In genomic region chr10:30542001-30542861, GRCh38 we compare ENCODE assay signal across 13 cellular contexts.
DNase-seq lines count a peak whose midpoint lies in the region; ATAC-seq and TF ChIP-seq lines count a peak whose summit lies in the region.
"Had no signal": no experiment of that assay in that cellular context is flagged by ENCODE, and none has a peak within 500 bp of the region (broad histone marks: within the 10 kb centered on the region; RNA-seq: fewer than 3 reads in every experiment).

No MANE protein-coding gene starts in this region.

- CTCF ChIA-PET in CD4-positive, alpha-beta T cell (lab: Charles Lee) = interaction anchor here (0.6 kb wide), 1 partner anchor 161 kb away, joined by 3 read pairs; no protein-coding TSS in a partner anchor
- CTCF ChIA-PET in WTC11 (lab: Charles Lee) (interaction anchor here (0.6 to 2.1 kb wide), 5 partner anchors 11 to 183 kb away, joined by 3 to 6 read pairs (median 5); no protein-coding TSS in a partner anchor), RWPE1 (lab: Yijun Ruan, JAX) (interaction anchor here (0.5 kb wide), 1 partner anchor 1150 kb away, joined by 4 read pairs; no protein-coding TSS in a partner anchor)

- POLR2A ChIA-PET in CD4-positive, alpha-beta T cell (lab: Charles Lee) = no interaction called here
- POLR2A ChIA-PET in WTC11 (lab: Charles Lee) (no interaction called here), RWPE1 (lab: Yijun Ruan, JAX; ENCODE audit: low non-redundant PET) (no interaction called here)

- H3K36me3 ChIP-seq in left ventricle myocardium inferior = no peaks in the 10 kb centered on the region
- no peaks in the 10 kb centered on the region for H3K36me3 ChIP-seq in left lung
- H3K36me3 ChIP-seq: BLaER1 treated with 17β-estradiol and CSF1 and Interleukin-3, amounts not matched to agents 10 nM and 100 nM; neural progenitor cell; WERI-Rb-1 had no signal

- intact Hi-C loops in left cardiac atrium (cut with DNase I) (no loop called here), left ventricle myocardium inferior (cut with micrococcal nuclease) (no loop called here), left lung (cut with DNase I) (no loop called here)
- intact Hi-C loops in CD4-positive, alpha-beta T cell (cut with DNase I, micrococcal nuclease) = no loop called here

- no peaks in the 10 kb centered on the region for H3K36me3 Mint-ChIP-seq in CD4-positive, alpha-beta T cell (ENCODE audit: low read depth)
- peaks cover 8% of the 10 kb centered on the region; the same call in 1 of the 2 replicates for H3K36me3 Mint-ChIP-seq in WTC11
- H3K36me3 Mint-ChIP-seq: neural progenitor cell had no signal

- no peak for DNase-seq in left cardiac atrium
- no peak for DNase-seq in left ventricle myocardium inferior
- peak; percentile 70 for DNase-seq in NB4 (ENCODE audit: low read depth)
- no peak for DNase-seq in left lung
- no peak for DNase-seq in CD4-positive, alpha-beta T cell
- no peak for DNase-seq in WTC11 (ENCODE audit: low spot score)
- DNase-seq in central memory CD4-positive, alpha-beta T cell = no peak
- no peak for DNase-seq in RWPE1 (ENCODE audit: low spot score)
- DNase-seq: activated naive CD4-positive, alpha-beta T cell treated with anti-CD3 and anti-CD28 coated beads, Interleukin-2, amount 50 U/mL, for 16 hours; NCI-H69; WERI-Rb-1 had no signal

- no peak overlapping the region for H3K4me3 Mint-ChIP-seq in CD4-positive, alpha-beta T cell
- no peak overlapping the region for H3K4me3 Mint-ChIP-seq in WTC11
- H3K4me3 Mint-ChIP-seq: neural progenitor cell had no signal

- no peaks in the 10 kb centered on the region for H3K4me1 Mint-ChIP-seq in CD4-positive, alpha-beta T cell (ENCODE audit: low read depth)
- peaks cover 26% of the 10 kb centered on the region for H3K4me1 Mint-ChIP-seq in WTC11

- H3K4me3 ChIP-seq in left ventricle myocardium inferior (no peak overlapping the region), NB4 (ENCODE audit: low read depth, low read length) (no peak overlapping the region), left lung (no peak overlapping the region)
- H3K4me3 ChIP-seq: BLaER1 treated with 17β-estradiol and CSF1 and Interleukin-3, amounts not matched to agents 10 nM and 100 nM; neural progenitor cell had no signal

- no peak for TF ChIP-seq POLR2A in NB4 (IDR thresholded peaks at IDR 0.05; ENCODE audit: extremely low read depth, insufficient read length)

- no peak overlapping the region for H3K27ac ChIP-seq in left ventricle myocardium inferior (replicated peaks)
- H3K27ac ChIP-seq in left lung = peak overlapping the region; percentile 16 to 93
- no peak overlapping the region for H3K27ac ChIP-seq in CD4-positive, alpha-beta T cell (ENCODE audit: low read depth, low read length)
- no peak overlapping the region for H3K27ac ChIP-seq in RWPE1
- H3K27ac ChIP-seq: neural progenitor cell, WERI-Rb-1 had no signal

- ATAC-seq in left cardiac atrium (peak; percentile 44 to 67), left lung (peak; percentile 64), WTC11 (no peak)
- no peak for ATAC-seq in CD4-positive, alpha-beta T cell (ENCODE audit: poor library complexity)

- no peak overlapping the region for H3K27ac Mint-ChIP-seq in CD4-positive, alpha-beta T cell
- H3K27ac Mint-ChIP-seq in WTC11 = no peak overlapping the region
- H3K27ac Mint-ChIP-seq: neural progenitor cell had no signal

- H3K27me3 ChIP-seq in left ventricle myocardium inferior (ENCODE audit: low read depth) = no peaks in the 10 kb centered on the region
- no peaks in the 10 kb centered on the region for H3K27me3 ChIP-seq in left lung
- H3K27me3 ChIP-seq in CD4-positive, alpha-beta T cell (ENCODE audit: control insufficient read depth, insufficient read depth, low read length) = no peaks in the 10 kb centered on the region
- H3K27me3 ChIP-seq: BLaER1 treated with 17β-estradiol and CSF1 and Interleukin-3, amounts not matched to agents 10 nM and 100 nM; neural progenitor cell had no signal

- TF ChIP-seq CTCF in left ventricle myocardium inferior (IDR thresholded peaks at IDR 0.05; ENCODE audit: borderline replicate concordance) (no peak), NB4 (IDR thresholded peaks at IDR 0.05; ENCODE audit: low read depth, low read length) (no peak), left lung (IDR thresholded peaks at IDR 0.05) (no peak), WTC11 (IDR thresholded peaks at IDR 0.05) (no peak), RWPE1 (conservative IDR thresholded peaks at IDR 0.05; ENCODE audit: low read depth) (no peak)
- no peak for TF ChIP-seq CTCF in CD4-positive, alpha-beta T cell (IDR thresholded peaks at IDR 0.05)

- H3K9me3 ChIP-seq in left ventricle myocardium inferior (replicated peaks) = peaks cover 8% of the 10 kb centered on the region
- H3K9me3 ChIP-seq in left lung = no peaks in the 10 kb centered on the region
- H3K9me3 ChIP-seq in CD4-positive, alpha-beta T cell (ENCODE audit: control insufficient read depth, low read length) = no peaks in the 10 kb centered on the region
- H3K9me3 ChIP-seq: BLaER1 treated with 17β-estradiol and CSF1 and Interleukin-3, amounts not matched to agents 10 nM and 100 nM had no signal

- H3K9me3 Mint-ChIP-seq in CD4-positive, alpha-beta T cell = no peaks in the 10 kb centered on the region
- peaks cover 13% of the 10 kb centered on the region for H3K9me3 Mint-ChIP-seq in WTC11

- peaks cover 21% of the 10 kb centered on the region for H3K4me1 ChIP-seq in left ventricle myocardium inferior
- peaks cover 5 to 79% of the 10 kb centered on the region in 2 donors for H3K4me1 ChIP-seq in left lung
- H3K4me1 ChIP-seq: neural progenitor cell had no signal

- H3K27me3 Mint-ChIP-seq in CD4-positive, alpha-beta T cell = no peaks in the 10 kb centered on the region
- no peaks in the 10 kb centered on the region for H3K27me3 Mint-ChIP-seq in WTC11 (ENCODE audit: low read depth)

TF ChIP-seq in WTC11, 78 proteins besides CTCF, POLR2A, EP300 and RAD21:
- TF ChIP-seq TCF7 (CRISPR knock-in tag; IDR thresholded peaks at IDR 0.05; ENCODE audit: low read depth) = no peak
- TF ChIP-seq ZNF263 (CRISPR knock-in tag; IDR thresholded peaks at IDR 0.05; ENCODE audit: low read depth) = no peak

Comparison
In these comparisons a context has a peak if more than half of its experiments do, and no peak if none do; other contexts are left out.
1. ATAC-seq: peak in left cardiac atrium (2 of 2) and left lung (single experiment); none in CD4-positive, alpha-beta T cell (single experiment) and WTC11 (single experiment).
2. H3K27ac ChIP-seq: peak in left lung (2 of 2); none in left ventricle myocardium inferior (single experiment), CD4-positive, alpha-beta T cell (single experiment) and RWPE1 (single experiment).